Comparison of ENCODE assay signal across 13 cellular contexts in the genomic region with DNA sequence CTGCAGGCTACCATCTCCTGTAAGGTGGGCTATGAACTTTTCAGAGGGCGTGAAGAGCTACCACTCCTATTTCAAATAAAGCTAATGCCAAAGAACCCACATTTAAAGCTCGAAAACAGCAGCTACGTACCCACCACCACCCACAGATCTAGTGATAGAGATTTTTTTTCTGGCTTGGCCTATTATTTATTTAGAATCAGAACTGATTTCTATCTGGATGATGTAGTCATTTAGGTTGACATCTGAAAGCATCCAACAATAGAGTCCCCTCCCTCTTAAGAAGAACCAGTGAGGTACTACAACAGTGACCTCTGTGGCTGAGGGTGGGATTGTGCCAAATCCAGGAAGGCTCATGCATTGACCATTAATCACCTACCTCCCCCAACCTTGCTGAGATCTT.
A peak's percentile ranks its signal among the peaks of the same experiment; 100 is the strongest.
DNase-seq lines count a peak whose midpoint lies in the region; ATAC-seq, FAIRE-seq and TF ChIP-seq lines count a peak whose summit lies in the region.
"Had no signal": no experiment of that assay in that cellular context is flagged by ENCODE, and none has a peak within 500 bp of the region (broad histone marks: within the 10 kb centered on the region; RNA-seq: fewer than 3 reads in every experiment).

No MANE protein-coding gene starts in this region.

- H3K36me3 Mint-ChIP-seq in activated CD4-positive, alpha-beta memory T cell treated with anti-CD3 and anti-CD28 coated beads, Interleukin-2, amount 10 ng/mL, durations not matched to agents 7 days and 5 days (ENCODE audit: low read depth) = no peaks in the 10 kb centered on the region
- H3K36me3 Mint-ChIP-seq in activated CD4-positive, alpha-beta memory T cell treated with anti-CD3 and anti-CD28 coated beads for 36 hours = peaks cover 18% of the 10 kb centered on the region
- H3K36me3 Mint-ChIP-seq in stimulated activated memory B cell treated with anti-CD40 and anti-IgM and Interleukin-4, amounts not matched to agents 10 μg/mL and 1 μg/mL and 100 μg/mL, for 72 hours = peaks cover 6% of the 10 kb centered on the region

- peaks cover 44% of the 10 kb centered on the region for H3K4me1 ChIP-seq in effector memory CD4-positive, alpha-beta T cell (ENCODE audit: control insufficient read depth, insufficient read depth, low read length, poor library complexity, severe bottlenecking)
- H3K4me1 ChIP-seq: testis had no signal

- FAIRE-seq in RCC 7860 (lab: Jason Lieb, UNC) = no peak

- peaks cover 32% of the 10 kb centered on the region for H3K4me1 Mint-ChIP-seq in activated CD4-positive, alpha-beta memory T cell treated with anti-CD3 and anti-CD28 coated beads, Interleukin-2, amount 10 ng/mL, durations not matched to agents 7 days and 5 days
- H3K4me1 Mint-ChIP-seq in activated CD4-positive, alpha-beta memory T cell treated with anti-CD3 and anti-CD28 coated beads for 36 hours (ENCODE audit: low read depth) = peaks cover 58% of the 10 kb centered on the region
- peaks cover 40% of the 10 kb centered on the region for H3K4me1 Mint-ChIP-seq in stimulated activated memory B cell treated with anti-CD40 and anti-IgM and Interleukin-4, amounts not matched to agents 10 μg/mL and 1 μg/mL and 100 μg/mL, for 72 hours

- H3K36me3 ChIP-seq in effector memory CD4-positive, alpha-beta T cell (ENCODE audit: control insufficient read depth, insufficient read depth, low read length) = no peaks in the 10 kb centered on the region

- no peak for DNase-seq in activated CD4-positive, alpha-beta memory T cell treated with anti-CD3 and anti-CD28 coated beads, Interleukin-2, amount 10 ng/mL, durations not matched to agents 7 days and 5 days
- DNase-seq in activated CD4-positive, alpha-beta memory T cell treated with anti-CD3 and anti-CD28 coated beads for 36 hours = no peak
- peak; percentile 39 for DNase-seq in NAMALWA (ENCODE audit: low spot score)
- DNase-seq in effector memory CD4-positive, alpha-beta T cell = no peak
- no peak for DNase-seq in NCI-H748 treated with DMSO at 0.1 percent for 48 hours (lab: John Stamatoyannopoulos, UW)
- DNase-seq in RCC 7860 (ENCODE audit: low spot score) = no peak
- DNase-seq in GM13976 (ENCODE audit: low spot score) = no peak
- DNase-seq: NCI-H1417; NK-92 treated with Interleukin-12 subunit alpha and Interleukin-12 subunit beta, amount 100 ng/mL, for 24 hours; T-helper 9 cell; testis had no signal

- H3K27me3 Mint-ChIP-seq in activated CD4-positive, alpha-beta memory T cell treated with anti-CD3 and anti-CD28 coated beads, Interleukin-2, amount 10 ng/mL, durations not matched to agents 7 days and 5 days = no peaks in the 10 kb centered on the region
- H3K27me3 Mint-ChIP-seq in activated CD4-positive, alpha-beta memory T cell treated with anti-CD3 and anti-CD28 coated beads for 36 hours = no peaks in the 10 kb centered on the region
- H3K27me3 Mint-ChIP-seq in stimulated activated memory B cell treated with anti-CD40 and anti-IgM and Interleukin-4, amounts not matched to agents 10 μg/mL and 1 μg/mL and 100 μg/mL, for 72 hours = no peaks in the 10 kb centered on the region

- H3K27me3 ChIP-seq in effector memory CD4-positive, alpha-beta T cell (replicated peaks; ENCODE audit: control insufficient read depth, insufficient read depth, low read length, poor library complexity, severe bottlenecking) = no peaks in the 10 kb centered on the region
- H3K27me3 ChIP-seq: hepatocyte, testis had no signal

- intact Hi-C loops in activated CD4-positive, alpha-beta memory T cell treated with anti-CD3 and anti-CD28 coated beads for 36 hours (cut with micrococcal nuclease) = no loop called here

- CTCF ChIA-PET in activated CD4-positive, alpha-beta memory T cell treated with anti-CD3 and anti-CD28 coated beads, Interleukin-2, amount 10 ng/mL, durations not matched to agents 7 days and 5 days (lab: Charles Lee) = interaction anchor here (1.8 kb wide), 1 partner anchor 10 kb away, joined by 4 read pairs; no protein-coding TSS in a partner anchor
- CTCF ChIA-PET in activated CD4-positive, alpha-beta memory T cell treated with anti-CD3 and anti-CD28 coated beads for 36 hours (lab: Charles Lee) = interaction anchor here (1.0 kb wide), 1 partner anchor 9 kb away, joined by 5 read pairs; no protein-coding TSS in a partner anchor

- in situ Hi-C loops in GM13976 (cut with MboI; ENCODE audit: low sequenced_read_pairs, unreplicated experiment) = no loop called here

- H3K4me3 Mint-ChIP-seq in activated CD4-positive, alpha-beta memory T cell treated with anti-CD3 and anti-CD28 coated beads, Interleukin-2, amount 10 ng/mL, durations not matched to agents 7 days and 5 days = peak overlapping the region; percentile 20
- H3K4me3 Mint-ChIP-seq in activated CD4-positive, alpha-beta memory T cell treated with anti-CD3 and anti-CD28 coated beads for 36 hours = no peak overlapping the region
- no peak overlapping the region for H3K4me3 Mint-ChIP-seq in stimulated activated memory B cell treated with anti-CD40 and anti-IgM and Interleukin-4, amounts not matched to agents 10 μg/mL and 1 μg/mL and 100 μg/mL, for 72 hours

- no peaks in the 10 kb centered on the region for H3K9me3 ChIP-seq in effector memory CD4-positive, alpha-beta T cell (ENCODE audit: control insufficient read depth, low read length)
- H3K9me3 ChIP-seq: testis had no signal

- H3K27ac ChIP-seq in effector memory CD4-positive, alpha-beta T cell (ENCODE audit: insufficient read depth, low read length, poor library complexity, severe bottlenecking) = peak overlapping the region; percentile 51
- H3K27ac ChIP-seq: hepatocyte, testis had no signal

- H3K4me3 ChIP-seq in effector memory CD4-positive, alpha-beta T cell (ENCODE audit: insufficient read depth, low read depth, low read length, poor library complexity, severe bottlenecking) = peak overlapping the region; percentile 1
- H3K4me3 ChIP-seq: hepatocyte, testis had no signal

- TF ChIP-seq CTCF in GM13976 (IDR thresholded peaks at IDR 0.05; ENCODE audit: borderline replicate concordance, control extremely low read depth, extremely low read depth, insufficient read depth, missing control alignments) = no peak

- no peak for ATAC-seq in stimulated activated memory B cell treated with anti-CD40 and anti-IgM and Interleukin-4, amounts not matched to agents 10 μg/mL and 1 μg/mL and 100 μg/mL, for 72 hours

- H3K9me3 Mint-ChIP-seq in activated CD4-positive, alpha-beta memory T cell treated with anti-CD3 and anti-CD28 coated beads, Interleukin-2, amount 10 ng/mL, durations not matched to agents 7 days and 5 days = peaks cover 12% of the 10 kb centered on the region
- peaks cover 20% of the 10 kb centered on the region for H3K9me3 Mint-ChIP-seq in activated CD4-positive, alpha-beta memory T cell treated with anti-CD3 and anti-CD28 coated beads for 36 hours
- H3K9me3 Mint-ChIP-seq in stimulated activated memory B cell treated with anti-CD40 and anti-IgM and Interleukin-4, amounts not matched to agents 10 μg/mL and 1 μg/mL and 100 μg/mL, for 72 hours = peaks cover 4% of the 10 kb centered on the region

- no peak overlapping the region for H3K27ac Mint-ChIP-seq in activated CD4-positive, alpha-beta memory T cell treated with anti-CD3 and anti-CD28 coated beads, Interleukin-2, amount 10 ng/mL, durations not matched to agents 7 days and 5 days
- H3K27ac Mint-ChIP-seq in activated CD4-positive, alpha-beta memory T cell treated with anti-CD3 and anti-CD28 coated beads for 36 hours = no peak overlapping the region
- H3K27ac Mint-ChIP-seq in stimulated activated memory B cell treated with anti-CD40 and anti-IgM and Interleukin-4, amounts not matched to agents 10 μg/mL and 1 μg/mL and 100 μg/mL, for 72 hours = peak overlapping the region; percentile 82

- POLR2A ChIA-PET in activated CD4-positive, alpha-beta memory T cell treated with anti-CD3 and anti-CD28 coated beads, Interleukin-2, amount 10 ng/mL, durations not matched to agents 7 days and 5 days (lab: Charles Lee) = no interaction called here
- POLR2A ChIA-PET in activated CD4-positive, alpha-beta memory T cell treated with anti-CD3 and anti-CD28 coated beads for 36 hours (lab: Charles Lee) = interaction anchor here (1.5 kb wide), 1 partner anchor 9 kb away, joined by 5 read pairs; no protein-coding TSS in a partner anchor
